Comparison of ENCODE assay signal across 8 cellular contexts in genomic region chr6:130872250-130873095, GRCh38. TPM values are rescaled to one million over a fixed set of nuclear protein-coding genes. Genes with fewer than 3 reads are reported as not detected.
A peak's percentile ranks its signal among the peaks of the same experiment; 100 is the strongest.
DNase-seq lines count a peak whose midpoint lies in the region; ATAC-seq, FAIRE-seq and TF ChIP-seq lines count a peak whose summit lies in the region.

No MANE protein-coding gene starts in this region.

- H3K4me3 Mint-ChIP-seq in naive B cell = no peak overlapping the region
- H3K4me3 Mint-ChIP-seq in stimulated activated effector memory CD8-positive, alpha-beta T cell treated with anti-CD3 and anti-CD28 coated beads, Interleukin-12 subunit alpha, Interleukin-12 subunit beta, amount 100 ng/mL, for 72 hours = no peak overlapping the region

- H3K79me2 ChIP-seq in endothelial cell of umbilical vein (ENCODE audit: control insufficient read depth, insufficient read depth, low read length) = no peaks in the 10 kb centered on the region

- H3K9me1 ChIP-seq in endothelial cell of umbilical vein (replicated peaks; ENCODE audit: control insufficient read depth, extremely low read depth, insufficient read depth, low read length) = no peaks in the 10 kb centered on the region

- TF ChIP-seq CTCF in GM12872 (IDR thresholded peaks at IDR 0.05; ENCODE audit: insufficient read depth, low read depth, low read length) (peak; percentile 94), endothelial cell of umbilical vein (IDR thresholded peaks at IDR 0.05; ENCODE audit: extremely low read depth in 1 of 2, insufficient read depth in 1 of 2, low read depth in 1 of 2, low read length in 2 of 2) (peak; percentile 85 to 90)

- no peak overlapping the region for H3K4me3 ChIP-seq in endothelial cell of umbilical vein (replicated peaks in 1 of 3; ENCODE audit: insufficient read depth in 1 of 3, low read depth in 1 of 3, low read length in 3 of 3)

- H3K27me3 Mint-ChIP-seq in naive B cell = no peaks in the 10 kb centered on the region

- H3K4me1 Mint-ChIP-seq in naive B cell = peaks cover 3 to 5% (median 5%) of the 10 kb centered on the region in 3 donors
- H3K4me1 Mint-ChIP-seq in stimulated activated effector memory CD8-positive, alpha-beta T cell treated with anti-CD3 and anti-CD28 coated beads, Interleukin-12 subunit alpha, Interleukin-12 subunit beta, amount 100 ng/mL, for 72 hours = peaks cover 5% of the 10 kb centered on the region

- intact Hi-C loops in endothelial cell of umbilical vein (cut with micrococcal nuclease) = loop anchor here (1.0 kb wide), 1 partner anchor 550 kb away; no protein-coding TSS in a partner anchor

- H3K27ac Mint-ChIP-seq in naive B cell = peak overlapping the region in 1 of 6 donors; percentile 40
- no peak overlapping the region for H3K27ac Mint-ChIP-seq in stimulated activated effector memory CD8-positive, alpha-beta T cell treated with anti-CD3 and anti-CD28 coated beads, Interleukin-12 subunit alpha, Interleukin-12 subunit beta, amount 100 ng/mL, for 72 hours

- no peaks in the 10 kb centered on the region for H3K27me3 ChIP-seq in endothelial cell of umbilical vein (ENCODE audit: control insufficient read depth in 2 of 2, insufficient read depth in 2 of 2, low read length in 2 of 2)

- H3K9ac ChIP-seq in endothelial cell of umbilical vein (replicated peaks; ENCODE audit: extremely low read depth, insufficient read depth, low read length) = no peak overlapping the region

- no peak overlapping the region for H2AFZ ChIP-seq in endothelial cell of umbilical vein (ENCODE audit: low read depth, low read length)

- peaks cover 12% of the 10 kb centered on the region in 2 donors for H3K36me3 Mint-ChIP-seq in naive B cell
- H3K36me3 Mint-ChIP-seq in stimulated activated effector memory CD8-positive, alpha-beta T cell treated with anti-CD3 and anti-CD28 coated beads, Interleukin-12 subunit alpha, Interleukin-12 subunit beta, amount 100 ng/mL, for 72 hours = no peaks in the 10 kb centered on the region

- TF ChIP-seq POLR2A in endothelial cell of umbilical vein (IDR thresholded peaks at IDR 0.05; ENCODE audit: low read depth, low read length) = no peak

- no peak for FAIRE-seq in endothelial cell of umbilical vein (lab: Jason Lieb, UNC)

- H3K9me3 Mint-ChIP-seq in naive B cell = no peaks in the 10 kb centered on the region
- H3K9me3 Mint-ChIP-seq in stimulated activated effector memory CD8-positive, alpha-beta T cell treated with anti-CD3 and anti-CD28 coated beads, Interleukin-12 subunit alpha, Interleukin-12 subunit beta, amount 100 ng/mL, for 72 hours = no peaks in the 10 kb centered on the region

- peak; percentile 56 for ATAC-seq in HG02642 (IDR thresholded peaks at IDR 0.05; ENCODE audit: poor library complexity, unreplicated experiment)
- ATAC-seq in naive B cell (ENCODE audit: low read depth in 2 of 2) = peak in 1 of 2 donors; percentile 52
- ATAC-seq in stimulated activated effector memory CD8-positive, alpha-beta T cell treated with anti-CD3 and anti-CD28 coated beads, Interleukin-12 subunit alpha, Interleukin-12 subunit beta, amount 100 ng/mL, for 72 hours = no peak
- ATAC-seq in GM19035 (IDR thresholded peaks at IDR 0.05; ENCODE audit: unreplicated experiment) = no peak

- POLR2A ChIA-PET in endothelial cell of umbilical vein (lab: Charles Lee) = no interaction called here

- dilution Hi-C loops in endothelial cell of umbilical vein (cut with MboI; ENCODE audit: extremely low pct_ligation_motif_present, low sequenced_read_pairs) = no loop called here

- DNase-seq in NCI-H774 (lab: John Stamatoyannopoulos, UW) (peak; percentile 40), endothelial cell of umbilical vein (ENCODE audit: low read depth, low spot score) (peak; percentile 51), naive B cell (peak; percentile 46)
- peak; percentile 85 for DNase-seq in activated CD8-positive, alpha-beta memory T cell treated with anti-CD3 and anti-CD28 coated beads for 24 hours
- peak; percentile 61 to 79 for DNase-seq in stimulated activated effector memory CD8-positive, alpha-beta T cell treated with anti-CD3 and anti-CD28 coated beads, Interleukin-12 subunit alpha, Interleukin-12 subunit beta, amount 100 ng/mL, for 72 hours (ENCODE audit: low spot score in 2 of 2)

- H4K20me1 ChIP-seq in endothelial cell of umbilical vein (replicated peaks; ENCODE audit: control insufficient read depth, extremely low read depth, insufficient read depth, low read length) = no peaks in the 10 kb centered on the region

- no TSS peak for BruUV-seq in endothelial cell of umbilical vein (replicated peaks; lab: Mats Ljungman, UMichigan)

- no peak overlapping the region for H3K27ac ChIP-seq in endothelial cell of umbilical vein (ENCODE audit: insufficient read depth, low read depth, low read length)

- H3K4me2 ChIP-seq in endothelial cell of umbilical vein (ENCODE audit: insufficient read depth, low read length) = no peak overlapping the region

- CTCF ChIA-PET in endothelial cell of umbilical vein (lab: Charles Lee) = interaction anchor here (0.6 to 3.6 kb wide), 26 partner anchors 9 to 1373 kb away, joined by 3 to 39 read pairs (median 4); partner anchors contain the start of genes EPB41L2 and MED23

- H3K4me1 ChIP-seq in endothelial cell of umbilical vein (ENCODE audit: control insufficient read depth, extremely low read depth, insufficient read depth, low read length) = no peaks in the 10 kb centered on the region

- H3K36me3 ChIP-seq in endothelial cell of umbilical vein (ENCODE audit: control insufficient read depth in 2 of 2, extremely low read depth in 1 of 2, insufficient read depth in 2 of 2, low read length in 2 of 2) = no peaks in the 10 kb centered on the region

- no peaks in the 10 kb centered on the region for H3K9me3 ChIP-seq in endothelial cell of umbilical vein (replicated peaks; ENCODE audit: control insufficient read depth, insufficient read depth, low read length)

TF ChIP-seq in endothelial cell of umbilical vein, 7 proteins besides CTCF, POLR2A, EP300 and RAD21:
- TF ChIP-seq GATA2 (IDR thresholded peaks at IDR 0.05; ENCODE audit: insufficient read depth, insufficient read length, low read depth, low read length) = peak; percentile 21
- TF ChIP-seq JUN (IDR thresholded peaks at IDR 0.05; ENCODE audit: borderline replicate concordance, insufficient read depth, insufficient read length, low read depth) = no peak
- TF ChIP-seq MYC (IDR thresholded peaks at IDR 0.05; ENCODE audit: low read depth, low read length) = no peak
- TF ChIP-seq POLR2AphosphoS5 (IDR thresholded peaks at IDR 0.05; ENCODE audit: insufficient read depth, low read depth, low read length) = no peak
- no peak for TF ChIP-seq EZH2 (IDR thresholded peaks at IDR 0.05; ENCODE audit: borderline replicate concordance, low read depth, low read length, severe bottlenecking)
- TF ChIP-seq FOS (IDR thresholded peaks at IDR 0.05; ENCODE audit: borderline replicate concordance, insufficient read depth, low read length) = no peak
- no peak for TF ChIP-seq MAX (IDR thresholded peaks at IDR 0.05; ENCODE audit: insufficient read depth, insufficient read length)

RNA-seq across cellular contexts. Expression of gene SMLR1, which starts 45.3 kb away (rescaled TPM):
- not detected in 2 replicates for total RNA-seq in endothelial cell of umbilical vein
- not detected in 2 replicates for polyA plus RNA-seq in endothelial cell of umbilical vein
- not detected in 2 replicates for polyA plus RNA-seq in endothelial cell of umbilical vein (2011; cell fraction: cytosol; rRNA removed)
- polyA plus RNA-seq in endothelial cell of umbilical vein (2011; cell fraction: nucleus; rRNA removed) = not detected in 2 replicates
- polyA plus RNA-seq in endothelial cell of umbilical vein (2012) = not detected in 2 replicates
- polyA minus RNA-seq in endothelial cell of umbilical vein = not detected in 2 replicates
- polyA minus RNA-seq in endothelial cell of umbilical vein (2011; cell fraction: cytosol; rRNA and poly(A)+ RNA removed) = not detected
- not detected in 2 replicates for polyA minus RNA-seq in endothelial cell of umbilical vein (2011; cell fraction: nucleus; rRNA and poly(A)+ RNA removed)
- polyA plus RNA-seq in naive B cell (ENCODE audit: low read depth in 6 of 6) = not detected
